Comparison of ENCODE assay signal across 8 cellular contexts in the genomic region with DNA sequence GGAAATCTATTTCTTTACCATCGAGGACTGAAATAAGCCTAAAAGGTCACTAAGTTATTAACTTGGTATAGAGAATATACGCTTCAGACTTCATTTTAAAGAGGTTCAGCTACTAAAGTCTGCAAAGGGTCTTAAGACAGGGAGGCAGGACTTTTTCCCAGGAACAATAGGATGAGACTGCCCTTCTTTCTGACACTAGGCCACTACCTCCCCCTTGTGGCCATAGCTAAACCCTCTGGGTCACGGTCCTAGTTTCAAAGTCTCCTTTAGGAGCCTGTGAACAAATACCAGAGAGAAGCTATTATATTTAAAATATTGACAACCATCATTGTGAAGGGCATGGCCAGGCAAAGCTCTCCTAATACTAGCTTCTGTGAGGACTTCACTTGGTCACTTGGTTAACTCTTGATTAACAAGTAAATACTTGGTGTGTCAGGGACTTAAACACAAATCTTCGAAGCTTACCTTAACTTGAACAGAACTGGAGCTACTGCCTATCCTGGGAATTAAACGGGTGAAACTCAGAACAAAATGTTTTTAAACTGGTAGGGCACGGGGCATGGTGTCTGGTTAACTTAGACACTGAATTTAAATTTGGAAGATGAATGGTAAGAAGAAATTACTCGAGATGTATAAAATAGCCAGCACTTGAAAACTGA.
DNase-seq lines count a peak whose midpoint lies in the region; ATAC-seq, FAIRE-seq and TF ChIP-seq lines count a peak whose summit lies in the region.

No MANE protein-coding gene starts in this region.

- POLR2A ChIA-PET in CD8-positive, alpha-beta T cell (lab: Charles Lee): no interaction called here

- in situ Hi-C loops in GM13977 (cut with MboI; ENCODE audit: low pct_unique_long_range_greater_than_20kb, low sequenced_read_pairs, unreplicated experiment): no loop called here

- peaks cover 59% of the 10 kb centered on the region for H3K36me3 Mint-ChIP-seq in CD8-positive, alpha-beta T cell

- no peak for ATAC-seq in CD8-positive, alpha-beta T cell

- intact Hi-C loops in CD8-positive, alpha-beta T cell (cut with DNase I, micrococcal nuclease): loop anchor here (2.0 to 5.0 kb wide), 3 partner anchors 76 to 203 kb away; partner anchors contain the start of gene CCDC6 (in 2 of the 2)

- H3K27me3 Mint-ChIP-seq in CD8-positive, alpha-beta T cell (ENCODE audit: low read depth): no peaks in the 10 kb centered on the region

- H3K9me3 ChIP-seq in CD8-positive, alpha-beta T cell (ENCODE audit: low read length): no peaks in the 10 kb centered on the region
- no peaks in the 10 kb centered on the region for H3K9me3 ChIP-seq in effector memory CD4-positive, alpha-beta T cell (ENCODE audit: control insufficient read depth, low read length)

- peak; percentile 50 for TF ChIP-seq CTCF in CD8-positive, alpha-beta T cell (IDR thresholded peaks at IDR 0.05)
- TF ChIP-seq CTCF in GM13977 (IDR thresholded peaks at IDR 0.05; ENCODE audit: extremely low read depth, insufficient read depth, missing control alignments): peak; percentile 67
- TF ChIP-seq CTCF in kidney epithelial cell (IDR thresholded peaks at IDR 0.05; ENCODE audit: insufficient read depth, low read length, poor library complexity, severe bottlenecking): peak; percentile 86

- no peak overlapping the region for H3K27ac Mint-ChIP-seq in CD8-positive, alpha-beta T cell

- H3K4me1 ChIP-seq in CD8-positive, alpha-beta T cell (ENCODE audit: insufficient read depth, low read length): no peaks in the 10 kb centered on the region
- H3K4me1 ChIP-seq in effector memory CD4-positive, alpha-beta T cell (ENCODE audit: control insufficient read depth, insufficient read depth, low read length, poor library complexity, severe bottlenecking): no peaks in the 10 kb centered on the region

- no peaks in the 10 kb centered on the region for H3K27me3 ChIP-seq in CD8-positive, alpha-beta T cell (ENCODE audit: insufficient read depth, low read length)
- no peaks in the 10 kb centered on the region for H3K27me3 ChIP-seq in kidney epithelial cell (ENCODE audit: control insufficient read depth, insufficient read depth, low read length)
- H3K27me3 ChIP-seq in effector memory CD4-positive, alpha-beta T cell (replicated peaks; ENCODE audit: control insufficient read depth, insufficient read depth, low read length, poor library complexity, severe bottlenecking): no peaks in the 10 kb centered on the region

- no peaks in the 10 kb centered on the region for H3K36me3 ChIP-seq in CD8-positive, alpha-beta T cell (ENCODE audit: insufficient read depth, low read length)
- H3K36me3 ChIP-seq in kidney epithelial cell (ENCODE audit: control insufficient read depth, insufficient read depth, low read length): no peaks in the 10 kb centered on the region
- no peaks in the 10 kb centered on the region for H3K36me3 ChIP-seq in effector memory CD4-positive, alpha-beta T cell (ENCODE audit: control insufficient read depth, insufficient read depth, low read length)

- no peak for FAIRE-seq in urothelium cell line (lab: Jason Lieb, UNC)

- no peak overlapping the region for H3K27ac ChIP-seq in CD8-positive, alpha-beta T cell (ENCODE audit: low read depth, low read length)
- no peak overlapping the region for H3K27ac ChIP-seq in effector memory CD4-positive, alpha-beta T cell (ENCODE audit: insufficient read depth, low read length, poor library complexity, severe bottlenecking)

- H3K4me3 Mint-ChIP-seq in CD8-positive, alpha-beta T cell: no peak overlapping the region

- DNase-seq in CD8-positive, alpha-beta T cell: peak in 1 of 7 experiments; percentile 17
- no peak for DNase-seq in GM13977 (ENCODE audit: low spot score)
- peak; percentile 11 for DNase-seq in NCI-H774 (lab: John Stamatoyannopoulos, UW)
- DNase-seq in central memory CD4-positive, alpha-beta T cell: peak; percentile 8
- no peak for DNase-seq in kidney epithelial cell (ENCODE audit: low read depth)
- DNase-seq in urothelium cell line (ENCODE audit: low spot score): peak; percentile 66
- DNase-seq in effector memory CD4-positive, alpha-beta T cell: no peak
- DNase-seq in putamen (ENCODE audit: low spot score): no peak

- H3K4me1 Mint-ChIP-seq in CD8-positive, alpha-beta T cell (ENCODE audit: low read depth): peaks cover 49% of the 10 kb centered on the region

- no peaks in the 10 kb centered on the region for H3K9me3 Mint-ChIP-seq in CD8-positive, alpha-beta T cell

- CTCF ChIA-PET in CD8-positive, alpha-beta T cell (lab: Charles Lee): interaction anchor here (0.7 to 1.6 kb wide), 6 partner anchors 8 to 208 kb away, joined by 3 to 5 read pairs (median 4); no protein-coding TSS in a partner anchor

- H3K4me3 ChIP-seq in CD8-positive, alpha-beta T cell (ENCODE audit: low read depth, low read length): no peak overlapping the region
- H3K4me3 ChIP-seq in kidney epithelial cell (ENCODE audit: low read depth, low read length): no peak overlapping the region
- no peak overlapping the region for H3K4me3 ChIP-seq in effector memory CD4-positive, alpha-beta T cell (ENCODE audit: insufficient read depth, low read depth, low read length, poor library complexity, severe bottlenecking)

Comparison
In these comparisons a context has a peak if more than half of its experiments do, and no peak if none do; other contexts are left out.
1. DNase-seq: peak in NCI-H774 (single experiment), central memory CD4-positive, alpha-beta T cell (single experiment) and urothelium cell line (single experiment); none in GM13977 (single experiment), kidney epithelial cell (single experiment), effector memory CD4-positive, alpha-beta T cell (0 of 3) and putamen (single experiment).
2. Peak in every context shown above with its lines, with median percentiles within 50 percentile points of each other: CTCF ChIP-seq.